29 cellular contexts compared by ENCODE assay signal in the genomic region with DNA sequence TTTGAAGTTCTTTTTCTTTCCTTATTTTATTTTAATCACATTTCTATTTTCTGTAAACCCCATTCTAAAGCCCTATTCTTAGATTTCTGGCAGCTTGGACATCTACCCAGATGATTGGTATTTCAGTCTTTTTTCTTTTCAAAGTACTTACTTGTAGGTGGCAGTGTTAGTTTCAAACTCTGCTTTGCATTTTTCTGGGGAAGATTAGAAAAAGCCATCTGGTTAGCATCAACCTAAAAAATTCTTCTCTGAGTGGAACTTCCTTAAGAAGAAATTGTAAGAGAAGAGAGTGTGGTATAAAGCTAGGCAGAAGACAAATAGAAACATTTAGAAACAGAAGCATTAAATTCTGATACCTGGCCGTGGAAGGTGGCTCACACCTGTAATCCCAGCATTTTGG.
"Had no signal": no experiment of that assay in that cellular context is flagged by ENCODE, and none has a peak within 500 bp of the region (broad histone marks: within the 10 kb centered on the region; RNA-seq: fewer than 3 reads in every experiment).

No MANE protein-coding gene starts in this region.

- H3K36me3 ChIP-seq: MG63, SJCRH30 had no signal

- H3K4me3 Mint-ChIP-seq: activated CD8-positive, alpha-beta T cell treated with anti-CD3 and anti-CD28 coated beads, Interleukin-2, amount 10 ng/mL, durations not matched to agents 7 days and 5 days; activated naive CD4-positive, alpha-beta T cell treated with anti-CD3 and anti-CD28 coated beads, Interleukin-2, amount 50 U/mL, for 24 hours; brain; T-helper 17 cell; WTC11 had no signal

- DNase-seq: activated CD4-positive, alpha-beta T cell treated with anti-CD3 and anti-CD28 coated beads for 48 hours; activated CD4-positive, alpha-beta T cell treated with anti-CD3 and anti-CD28 coated beads, Interleukin-2, amount 50 U/mL, for 4 hours; activated CD4-positive, CD25-positive, alpha-beta regulatory T cell treated with anti-CD3 and anti-CD28 coated beads, Interleukin-2, amount 50 U/mL, for 72 hours; activated CD8-positive, alpha-beta memory T cell treated with anti-CD3 and anti-CD28 coated beads, Interleukin-2, amount 50 U/mL, for 48 hours; activated CD8-positive, alpha-beta T cell treated with anti-CD3 and anti-CD28 coated beads, Interleukin-2, amount 10 ng/mL, durations not matched to agents 7 days and 5 days; activated naive CD4-positive, alpha-beta T cell; activated T-cell treated with anti-CD3 and anti-CD28 coated beads, Interleukin-2, amount 50 U/mL, for 1 hour; amygdala; MG63; MV-4-11; NCI-H1092 treated with DMSO at 0.1 percent for 48 hours; NCI-H1417 treated with DMSO at 0.1 percent for 48 hours; NCI-H1694; NCI-H2029; NCI-H2107; NCI-H2171 treated with DMSO at 0.1 percent for 48 hours; NCI-H226; NCI-H69; NK-92 treated with Interleukin-12 subunit alpha and Interleukin-12 subunit beta, amount 100 ng/mL, for 24 hours; OCI-M1; RPMI8226; SJCRH30; T-helper 17 cell; T-helper 9 cell had no signal

- H3K4me1 Mint-ChIP-seq: activated naive CD4-positive, alpha-beta T cell treated with anti-CD3 and anti-CD28 coated beads, Interleukin-2, amount 50 U/mL, for 24 hours; brain; T-helper 17 cell; WTC11 had no signal

- H3K27me3 Mint-ChIP-seq: activated naive CD4-positive, alpha-beta T cell treated with anti-CD3 and anti-CD28 coated beads, Interleukin-2, amount 50 U/mL, for 24 hours; T-helper 17 cell had no signal

- H3K9me3 Mint-ChIP-seq: activated naive CD4-positive, alpha-beta T cell treated with anti-CD3 and anti-CD28 coated beads, Interleukin-2, amount 50 U/mL, for 24 hours; WTC11 had no signal

- H3K27ac Mint-ChIP-seq: activated CD8-positive, alpha-beta T cell treated with anti-CD3 and anti-CD28 coated beads, Interleukin-2, amount 10 ng/mL, durations not matched to agents 7 days and 5 days; activated naive CD4-positive, alpha-beta T cell treated with anti-CD3 and anti-CD28 coated beads, Interleukin-2, amount 50 U/mL, for 24 hours; brain; T-helper 17 cell; WTC11 had no signal

- ATAC-seq: activated CD8-positive, alpha-beta T cell treated with anti-CD3 and anti-CD28 coated beads, Interleukin-2, amount 10 ng/mL, durations not matched to agents 7 days and 5 days; Panc1; Right ventricle myocardium inferior; T-helper 17 cell; WTC11 had no signal

- H3K27ac ChIP-seq: SJCRH30 had no signal

- H3K27me3 ChIP-seq: SJCRH30 had no signal

- H3K4me1 ChIP-seq: SJCRH30 had no signal

- H3K4me3 ChIP-seq: MG63, SJCRH30 had no signal

- H3K9me3 ChIP-seq: MG63, SJCRH30 had no signal

- H3K36me3 Mint-ChIP-seq: brain, WTC11 had no signal
